In the genomic region with DNA sequence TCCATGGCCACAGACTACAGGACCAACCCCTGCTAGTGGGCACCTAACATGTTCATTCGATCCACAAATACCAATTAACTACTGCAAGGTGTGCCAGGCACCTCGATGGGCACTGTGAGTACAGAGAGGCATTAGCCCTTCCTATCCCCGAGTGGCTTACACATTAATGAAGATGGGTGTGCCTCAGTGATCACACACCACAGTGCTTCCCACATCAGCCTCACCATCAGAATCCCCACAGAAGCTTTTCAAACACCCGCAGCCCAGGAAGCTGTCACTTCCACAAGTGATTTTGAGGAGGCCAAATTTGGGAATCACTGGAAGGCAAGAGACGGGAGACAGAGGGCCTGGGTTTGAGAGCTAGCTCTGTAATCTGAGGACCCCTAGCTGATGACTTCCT, we compare ENCODE assay signal across 13 cellular contexts. TPM values are rescaled to one million over a fixed set of nuclear protein-coding genes. Genes with fewer than 3 reads are reported as not detected.
A peak's percentile ranks its signal among the peaks of the same experiment; 100 is the strongest.
DNase-seq lines count a peak whose midpoint lies in the region; TF ChIP-seq lines count a peak whose summit lies in the region.
"Had no signal": no experiment of that assay in that cellular context is flagged by ENCODE, and none has a peak within 500 bp of the region (broad histone marks: within the 10 kb centered on the region; RNA-seq: fewer than 3 reads in every experiment).

No MANE protein-coding gene starts in this region.

- no peaks in the 10 kb centered on the region for H3K9me2 ChIP-seq in PC-9 (ENCODE audit: insufficient read depth)

- H3K27me3 ChIP-seq in CD4-positive, alpha-beta memory T cell (ENCODE audit: insufficient read depth, low read length), result no peaks in the 10 kb centered on the region
- H3K27me3 ChIP-seq in PC-9 (ENCODE audit: insufficient read depth, low read depth) (no peaks in the 10 kb centered on the region), neuronal stem cell (ENCODE audit: control insufficient read depth in 3 of 3, insufficient read depth in 3 of 3, low read depth in 1 of 3, low read length in 3 of 3) (no peaks in the 10 kb centered on the region), sigmoid colon (no peaks in the 10 kb centered on the region)

- no peak overlapping the region for H3K14ac ChIP-seq in neuronal stem cell (ENCODE audit: low read length)

- no peak overlapping the region for H2AK5ac ChIP-seq in neuronal stem cell (ENCODE audit: low read depth, low read length)

- TF ChIP-seq POLR2A in sigmoid colon (IDR thresholded peaks at IDR 0.05), result no peak

- CTCF ChIA-PET in CD4-positive, alpha-beta memory T cell (lab: Charles Lee; ENCODE audit: partially characterized antibody), result interaction anchor here (0.7 to 9.1 kb wide), 6 partner anchors 13 to 177 kb away, joined by 3 to 108 read pairs (median 4); no protein-coding TSS in a partner anchor
- CTCF ChIA-PET in PC-9 (lab: Charles Lee), result no interaction called here

- intact Hi-C loops in CD4-positive, alpha-beta memory T cell (cut with micrococcal nuclease), result loop anchor here (10.0 kb wide), 1 partner anchor 339 kb away; no protein-coding TSS in a partner anchor
- intact Hi-C loops in PC-9 (cut with micrococcal nuclease; ENCODE audit: unreplicated experiment) (no loop called here), sigmoid colon (cut with DNase I) (no loop called here)

- POLR2A ChIA-PET in CD4-positive, alpha-beta memory T cell (lab: Charles Lee; ENCODE audit: partially characterized antibody), result interaction anchor here (1.0 to 10.6 kb wide), 6 partner anchors 8 to 116 kb away, joined by 3 to 119 read pairs (median 6); no protein-coding TSS in a partner anchor
- POLR2A ChIA-PET in PC-9 (lab: Charles Lee; ENCODE audit: unreplicated experiment), result interaction anchor here (0.6 kb wide), 1 partner anchor 653 kb away, joined by 4 read pairs; no protein-coding TSS in a partner anchor

- no peak overlapping the region for H2BK15ac ChIP-seq in neuronal stem cell (ENCODE audit: low read length)

- H4K8ac ChIP-seq in neuronal stem cell (ENCODE audit: low read depth, low read length), result no peak overlapping the region

- H3K4me2 ChIP-seq in PC-9 (peak overlapping the region; percentile 54), neuronal stem cell (ENCODE audit: insufficient read depth, low read length, poor library complexity, severe bottlenecking) (no peak overlapping the region)

- no peak overlapping the region for H3K23ac ChIP-seq in neuronal stem cell (ENCODE audit: low read depth, low read length, poor library complexity)

- no peak overlapping the region for H2BK5ac ChIP-seq in neuronal stem cell (ENCODE audit: low read length)

- peak overlapping the region in 6 of 8 donors; percentile 8 to 70 (median 49) for H3K4me3 Mint-ChIP-seq in CD4-positive, alpha-beta memory T cell
- H3K4me3 Mint-ChIP-seq in brain, result peak overlapping the region in 1 of 5 experiments; percentile 35
- H3K4me3 Mint-ChIP-seq: activated naive CD4-positive, alpha-beta T cell treated with anti-CD3 and anti-CD28 coated beads, Interleukin-2, amount 10 ng/mL, durations not matched to agents 7 days and 5 days had no signal

- no TSS peak for BruUV-seq in PC-9 (replicated peaks; lab: Mats Ljungman, UMichigan)

- H3K4ac ChIP-seq in neuronal stem cell (ENCODE audit: low read length), result no peak overlapping the region

- H3K4me1 Mint-ChIP-seq in CD4-positive, alpha-beta memory T cell, result peaks cover 65 to 92% (median 80%) of the 10 kb centered on the region in 4 donors
- peaks cover 64% of the 10 kb centered on the region for H3K4me1 Mint-ChIP-seq in brain

- peak overlapping the region; percentile 46 to 96 (median 75) for H3K27ac Mint-ChIP-seq in CD4-positive, alpha-beta memory T cell
- H3K27ac Mint-ChIP-seq in brain, result peak overlapping the region in 4 of 5 experiments; percentile 32 to 89 (median 70)

- H3F3A ChIP-seq in PC-9 (ENCODE audit: insufficient read depth, low read depth), result peaks cover 100% of the 10 kb centered on the region

- H3K9me3 Mint-ChIP-seq in CD4-positive, alpha-beta memory T cell, result peaks cover 0 to 1% (median 0%) of the 10 kb centered on the region in 8 donors
- H3K9me3 Mint-ChIP-seq in brain, result peaks cover 0 to 3% (median 0%) of the 10 kb centered on the region in 5 experiments
- H3K9me3 Mint-ChIP-seq: activated naive CD4-positive, alpha-beta T cell treated with anti-CD3 and anti-CD28 coated beads, Interleukin-2, amount 10 ng/mL, durations not matched to agents 7 days and 5 days had no signal

- H4K91ac ChIP-seq in neuronal stem cell (ENCODE audit: low read depth, low read length, poor library complexity), result no peak overlapping the region

- no CpG with 5 or more reads among the region's 5 CpGs for WGBS in neuronal stem cell (ENCODE audit: extremely low coverage in 2 of 2, insufficient read length in 2 of 2, insufficient replicate concordance in 1 of 2), 2 donors
- 44 to 81% methylated on average over 5 of the region's 5 CpGs for WGBS in sigmoid colon, 2 donors

- no peak for DNase-seq in CD4-positive, alpha-beta memory T cell
- no peak for DNase-seq in PC-9
- DNase-seq in neuronal stem cell (ENCODE audit: low spot score), result no peak
- no peak for DNase-seq in activated effector memory CD4-positive, alpha-beta T cell treated with anti-CD3 and anti-CD28 coated beads, Interleukin-2, amount 50 U/mL, for 16 hours
- no peak for DNase-seq in NCI-H526 (lab: John Stamatoyannopoulos, UW)
- DNase-seq in sigmoid colon, result no peak
- DNase-seq in activated effector memory CD4-positive, alpha-beta T cell treated with Interleukin-2 at 50 U/mL for 16 hours, result no peak
- DNase-seq: activated naive CD4-positive, alpha-beta T cell treated with anti-CD3 and anti-CD28 coated beads, Interleukin-2, amount 10 ng/mL, durations not matched to agents 7 days and 5 days; effector CD4-positive, alpha-beta T cell; left ventricle myocardium superior; NCI-H1436; substantia nigra had no signal

- peaks cover 100% of the 10 kb centered on the region for H3K79me2 ChIP-seq in PC-9 (ENCODE audit: low read depth)

- H3K27me3 Mint-ChIP-seq in CD4-positive, alpha-beta memory T cell, result no peaks in the 10 kb centered on the region
- H3K27me3 Mint-ChIP-seq in brain, result peaks cover 3% of the 10 kb centered on the region
- H3K27me3 Mint-ChIP-seq: activated naive CD4-positive, alpha-beta T cell treated with anti-CD3 and anti-CD28 coated beads, Interleukin-2, amount 10 ng/mL, durations not matched to agents 7 days and 5 days had no signal

- H3K36me3 Mint-ChIP-seq in CD4-positive, alpha-beta memory T cell, result peaks cover 13 to 37% of the 10 kb centered on the region in 2 donors
- no peaks in the 10 kb centered on the region for H3K36me3 Mint-ChIP-seq in brain

- H3K18ac ChIP-seq in neuronal stem cell (ENCODE audit: low read length), result no peak overlapping the region

- H2BK12ac ChIP-seq in neuronal stem cell (ENCODE audit: low read length), result no peak overlapping the region

- no peaks in the 10 kb centered on the region for H3K36me3 ChIP-seq in CD4-positive, alpha-beta memory T cell (ENCODE audit: insufficient read depth, low read length)
- H3K36me3 ChIP-seq in PC-9 (ENCODE audit: low read depth) (peaks cover 86% of the 10 kb centered on the region), neuronal stem cell (replicated peaks in 1 of 2; ENCODE audit: control insufficient read depth in 2 of 2, insufficient read depth in 2 of 2, low read length in 2 of 2) (no peaks in the 10 kb centered on the region), sigmoid colon (no peaks in the 10 kb centered on the region)

- no peak overlapping the region for H2AFZ ChIP-seq in PC-9
- no peak overlapping the region for H2AFZ ChIP-seq in neuronal stem cell (ENCODE audit: low read length)

- H3K4me3 ChIP-seq in CD4-positive, alpha-beta memory T cell (ENCODE audit: low read length in 2 of 2), result no peak overlapping the region
- H3K4me3 ChIP-seq in PC-9 (no peak overlapping the region), neuronal stem cell (ENCODE audit: low read length in 2 of 2) (no peak overlapping the region), sigmoid colon (no peak overlapping the region)

- TF ChIP-seq CTCF in PC-9 (conservative IDR thresholded peaks at IDR 0.05) (no peak), brain (conservative IDR thresholded peaks at IDR 0.05) (no peak), sigmoid colon (IDR thresholded peaks at IDR 0.05) (no peak)

- peaks cover 100% of the 10 kb centered on the region for H4K20me1 ChIP-seq in PC-9 (ENCODE audit: insufficient read depth)

- H3K79me1 ChIP-seq in neuronal stem cell (ENCODE audit: low read depth, low read length), result peaks cover 7% of the 10 kb centered on the region

- H3K9me3 ChIP-seq in CD4-positive, alpha-beta memory T cell (ENCODE audit: control insufficient read depth in 1 of 2, low read length in 2 of 2), result no peaks in the 10 kb centered on the region
- H3K9me3 ChIP-seq in PC-9 (ENCODE audit: insufficient read depth, low read depth) (no peaks in the 10 kb centered on the region), neuronal stem cell (replicated peaks in 1 of 2; ENCODE audit: control insufficient read depth in 2 of 2, insufficient read depth in 1 of 2, low read depth in 1 of 2, low read length in 2 of 2) (no peaks in the 10 kb centered on the region), sigmoid colon (no peaks in the 10 kb centered on the region)

- peak overlapping the region; percentile 2 for H3K9ac ChIP-seq in neuronal stem cell (ENCODE audit: low read depth, low read length, poor library complexity)

- H3K4me1 ChIP-seq in CD4-positive, alpha-beta memory T cell (ENCODE audit: insufficient read depth, low read length), result peaks cover 98% of the 10 kb centered on the region
- peaks cover 96% of the 10 kb centered on the region for H3K4me1 ChIP-seq in PC-9 (replicated peaks; ENCODE audit: insufficient read depth)
- H3K4me1 ChIP-seq in neuronal stem cell (ENCODE audit: control insufficient read depth in 2 of 2, insufficient read depth in 1 of 2, low read depth in 1 of 2, low read length in 2 of 2), result peaks cover 2 to 21% of the 10 kb centered on the region in 2 donors
- H3K4me1 ChIP-seq in sigmoid colon, result peaks cover 0 to 44% (median 27%) of the 10 kb centered on the region in 4 donors

- TF ChIP-seq EP300 in sigmoid colon (IDR thresholded peaks at IDR 0.05), result no peak

- peak overlapping the region; percentile 20 for H3K27ac ChIP-seq in CD4-positive, alpha-beta memory T cell (ENCODE audit: low read depth, low read length)
- H3K27ac ChIP-seq in PC-9 (peak overlapping the region; percentile 34; the same call in 1 of the 2 replicates), neuronal stem cell (replicated peaks; ENCODE audit: low read length) (no peak overlapping the region), sigmoid colon (no peak overlapping the region)

- H2BK120ac ChIP-seq in neuronal stem cell (ENCODE audit: low read depth, low read length), result no peak overlapping the region

RNA-seq across cellular contexts. Expression of a gene that starts 23.7 kb away (rescaled TPM):
- 100 to 1,000 TPM; 264 to 277 TPM for total RNA-seq in CD4-positive, alpha-beta memory T cell
- polyA plus RNA-seq in CD4-positive, alpha-beta memory T cell, result 100 to 1,000 TPM; 260 to 268 TPM
- total RNA-seq in PC-9 (2021), result 231 and 240 TPM in 2 replicates
- 317 TPM for polyA plus RNA-seq in brain (ENCODE audit: insufficient read depth, low read depth, low replicate concordance)
- polyA plus RNA-seq in neuronal stem cell (2013, experiment 1 of 2), result 32.4 TPM
- polyA plus RNA-seq in neuronal stem cell (2013, experiment 2 of 2), result 32.9 TPM
- total RNA-seq in sigmoid colon, result 10 to 100 TPM; 33.5 to 46.0 (median 38.3) TPM
- polyA plus RNA-seq in sigmoid colon, result 100 to 1,000 TPM; 214 to 333 (median 262) TPM

Comparison
In these comparisons a context has a peak if more than half of its experiments do, and no peak if none do; other contexts are left out.
1. H3K27ac ChIP-seq: peak in CD4-positive, alpha-beta memory T cell (single experiment) and PC-9 (single experiment); none in neuronal stem cell (single experiment) and sigmoid colon (0 of 4).